Comparison of ENCODE assay signal across 14 cellular contexts in the genomic region with DNA sequence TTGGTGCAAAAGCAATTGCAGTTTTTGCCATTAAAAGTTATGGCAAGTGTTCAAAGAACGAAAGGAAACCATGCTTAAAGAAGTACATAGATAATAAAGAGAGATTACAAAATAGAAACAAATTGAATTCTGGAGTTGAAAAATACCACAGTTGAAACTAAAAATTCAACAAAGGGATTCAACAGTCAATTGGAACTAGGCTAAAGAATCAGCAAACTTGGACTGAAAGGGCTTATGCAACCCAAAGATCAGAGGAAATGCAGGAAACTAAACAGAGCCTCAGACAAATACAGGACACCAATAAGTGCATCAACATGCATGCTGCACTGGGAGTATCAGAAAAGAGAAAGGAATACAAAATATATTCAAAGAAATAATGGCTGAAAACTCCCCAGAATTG. TPM values are rescaled to one million over a fixed set of nuclear protein-coding genes. Genes with fewer than 3 reads are reported as not detected.
DNase-seq lines count a peak whose midpoint lies in the region; ATAC-seq, FAIRE-seq and TF ChIP-seq lines count a peak whose summit lies in the region.
"Had no signal": no experiment of that assay in that cellular context is flagged by ENCODE, and none has a peak within 500 bp of the region (broad histone marks: within the 10 kb centered on the region; RNA-seq: fewer than 3 reads in every experiment).

No MANE protein-coding gene starts in this region.

- POLR2A ChIA-PET in HEK293 (lab: Yijun Ruan, JAX) (no interaction called here), K562 (lab: Yijun Ruan, JAX) (no interaction called here)

- no peaks in the 10 kb centered on the region; the same call in 2 of the 3 replicates for H3K79me2 ChIP-seq in K562 (ENCODE audit: control insufficient read depth, insufficient read depth, low read length)

- peak overlapping the region; percentile 6 to 49 for H3K27ac Mint-ChIP-seq in natural killer cell
- H3K27ac Mint-ChIP-seq in natural killer cell treated with Interleukin-12 subunit alpha and Interleukin-12 subunit beta and Interleukin-15 and Interleukin-18, amount 100 ng/mL, for 72 hours, result no peak overlapping the region

- H3K27ac ChIP-seq in HEK293 (ENCODE audit: extremely low read depth, low read depth, low read length), result no peak overlapping the region
- H3K27ac ChIP-seq in K562 (ENCODE audit: extremely low read depth, low read depth, low read length), result no peak overlapping the region
- H3K27ac ChIP-seq: A549, C4-2B had no signal

- H3K36me3 ChIP-seq in HEK293 (ENCODE audit: control insufficient read depth in 2 of 2, insufficient read depth in 1 of 2, low read length in 2 of 2) (peaks cover 0 to 52% of the 10 kb centered on the region in 2 experiments; a peak in 2 of 3 replicates), K562 (ENCODE audit: control insufficient read depth, insufficient read depth, low read length) (peaks cover 64% of the 10 kb centered on the region)
- H3K36me3 ChIP-seq: BE2C had no signal

- H3K9me3 ChIP-seq in HEK293 (ENCODE audit: control insufficient read depth, insufficient read depth, low read depth, low read length) (no peaks in the 10 kb centered on the region), K562 (replicated peaks; ENCODE audit: control insufficient read depth, insufficient read depth, low read depth, low read length) (peaks cover 10% of the 10 kb centered on the region)
- H3K9me3 ChIP-seq: BE2C had no signal

- no peaks in the 10 kb centered on the region for H4K20me1 ChIP-seq in K562 (replicated peaks; ENCODE audit: control insufficient read depth, insufficient read depth, low read length)

- H3K9me1 ChIP-seq in K562 (ENCODE audit: control insufficient read depth, insufficient read depth, low read length), result no peaks in the 10 kb centered on the region

- ATAC-seq in natural killer cell, result no peak
- ATAC-seq in natural killer cell treated with Interleukin-12 subunit alpha and Interleukin-12 subunit beta and Interleukin-15 and Interleukin-18, amount 100 ng/mL, for 72 hours, result no peak
- no peak for ATAC-seq in K562
- ATAC-seq: A549, GM23338 had no signal

- no peak for TF ChIP-seq EP300 in K562 (IDR thresholded peaks at IDR 0.05; ENCODE audit: low read length)

- H3K9me3 Mint-ChIP-seq in natural killer cell, result peaks cover 4 to 14% of the 10 kb centered on the region in 2 donors
- H3K9me3 Mint-ChIP-seq in natural killer cell treated with Interleukin-12 subunit alpha and Interleukin-12 subunit beta and Interleukin-15 and Interleukin-18, amount 100 ng/mL, for 72 hours, result no peaks in the 10 kb centered on the region
- H3K9me3 Mint-ChIP-seq: GM23338 had no signal

- DNase-seq in natural killer cell (no peak), K562 (ENCODE audit: extremely low read depth in 1 of 4, low spot score in 3 of 4) (no peak), medulla oblongata (ENCODE audit: extremely low spot score) (no peak), NCI-H82 (lab: John Stamatoyannopoulos, UW) (no peak)
- DNase-seq in natural killer cell treated with Interleukin-12 subunit alpha and Interleukin-12 subunit beta and Interleukin-15 and Interleukin-18, amount 100 ng/mL, for 72 hours (ENCODE audit: low spot score), result no peak
- DNase-seq: BE2C, Calu3, DMS 273 treated with DMSO at 0.1 percent for 48 hours, H7 had no signal

- in situ Hi-C loops in K562 (cut with MboI), result no loop called here

- CTCF ChIA-PET in HEK293 (lab: Yijun Ruan, JAX), result interaction anchor here (0.9 kb wide), 1 partner anchor 27 kb away, joined by 3 read pairs; no protein-coding TSS in a partner anchor
- CTCF ChIA-PET in K562 (lab: Yijun Ruan, JAX; ENCODE audit: low intra/inter-chr PET ratio), result no interaction called here

- peaks cover 49% of the 10 kb centered on the region for H3K36me3 Mint-ChIP-seq in natural killer cell
- H3K36me3 Mint-ChIP-seq in natural killer cell treated with Interleukin-12 subunit alpha and Interleukin-12 subunit beta and Interleukin-15 and Interleukin-18, amount 100 ng/mL, for 72 hours, result peaks cover 77% of the 10 kb centered on the region

- no TSS peak for BruUV-seq in K562 (replicated peaks; lab: Mats Ljungman, UMichigan)

- H3K27me3 ChIP-seq in K562 (ENCODE audit: control insufficient read depth in 2 of 2, insufficient read depth in 2 of 2, low read length in 2 of 2), result no peaks in the 10 kb centered on the region
- H3K27me3 ChIP-seq: BE2C had no signal

- no peaks in the 10 kb centered on the region for H3K4me1 ChIP-seq in HEK293 (ENCODE audit: control insufficient read depth, insufficient read depth, low read length)
- H3K4me1 ChIP-seq in K562 (replicated peaks in 1 of 2; ENCODE audit: control insufficient read depth in 2 of 2, insufficient read depth in 2 of 2, low read length in 2 of 2), result peaks cover 0 to 2% of the 10 kb centered on the region in 2 experiments; a peak in 2 of 5 replicates
- H3K4me1 ChIP-seq: A549, BE2C had no signal

- no peak for TF ChIP-seq RAD21 in K562 (CRISPR knock-in tag; conservative IDR thresholded peaks at IDR 0.05 in 1 of 2, IDR thresholded peaks at IDR 0.05 in 1 of 2)

- no peak for TF ChIP-seq POLR2A in K562 (conservative IDR thresholded peaks at IDR 0.05)

- no peak overlapping the region for H3K4me3 Mint-ChIP-seq in natural killer cell
- H3K4me3 Mint-ChIP-seq in natural killer cell treated with Interleukin-12 subunit alpha and Interleukin-12 subunit beta and Interleukin-15 and Interleukin-18, amount 100 ng/mL, for 72 hours, result no peak overlapping the region
- H3K4me3 Mint-ChIP-seq: GM23338 had no signal

- intact Hi-C loops in natural killer cell (cut with micrococcal nuclease) (no loop called here), K562 (cut with micrococcal nuclease) (no loop called here)

- no peak overlapping the region for H2AFZ ChIP-seq in K562 (ENCODE audit: low read depth, low read length)
- H2AFZ ChIP-seq: GM23338 had no signal

- TF ChIP-seq CTCF in natural killer cell (IDR thresholded peaks at IDR 0.05) (no peak), HEK293 (tag by site-specific recombination; IDR thresholded peaks at IDR 0.05) (no peak), K562 (IDR thresholded peaks at IDR 0.05 in 2 of 3, conservative IDR thresholded peaks at IDR 0.05 in 1 of 3; ENCODE audit: insufficient read depth in 2 of 3, low read depth in 1 of 3, low read length in 3 of 3) (no peak)

- no peak overlapping the region for H3K4me2 ChIP-seq in K562 (ENCODE audit: insufficient read depth, low read length)
- H3K4me2 ChIP-seq: A549, GM23338 had no signal

- no peaks in the 10 kb centered on the region for H3K27me3 Mint-ChIP-seq in natural killer cell (ENCODE audit: low read depth in 2 of 2)
- H3K27me3 Mint-ChIP-seq in natural killer cell treated with Interleukin-12 subunit alpha and Interleukin-12 subunit beta and Interleukin-15 and Interleukin-18, amount 100 ng/mL, for 72 hours, result no peaks in the 10 kb centered on the region

- no peak overlapping the region for H3K4me3 ChIP-seq in HEK293 (ENCODE audit: low read depth, low read length)
- no peak overlapping the region for H3K4me3 ChIP-seq in K562
- H3K4me3 ChIP-seq: A549, GM23338 had no signal

- peaks cover 27% of the 10 kb centered on the region in 2 donors for H3K4me1 Mint-ChIP-seq in natural killer cell
- peaks cover 43 to 49% of the 10 kb centered on the region in 2 donors for H3K4me1 Mint-ChIP-seq in natural killer cell treated with Interleukin-12 subunit alpha and Interleukin-12 subunit beta and Interleukin-15 and Interleukin-18, amount 100 ng/mL, for 72 hours (ENCODE audit: low read depth in 2 of 2)

- WGBS in K562 (ENCODE audit: insufficient coverage, low coverage, missing lambda C conversion rate), result 92% methylated on average over 1 of the region's 1 CpG

- peak; percentile 42 for FAIRE-seq in K562 (lab: Jason Lieb, UNC)
- FAIRE-seq: A549, GM12892 had no signal

- H3K9ac ChIP-seq in K562 (ENCODE audit: insufficient read depth in 1 of 2, low read depth in 2 of 2, low read length in 2 of 2), result no peak overlapping the region

TF ChIP-seq in K562, 482 proteins besides CTCF, POLR2A, EP300 and RAD21 (continues in another document):
- peak in 1 of 2 experiments; percentile 74; a peak in 1 of 3 replicates for TF ChIP-seq CBX3 (IDR thresholded peaks at IDR 0.05; ENCODE audit: borderline replicate concordance in 1 of 2, low read length in 2 of 2)
- TF ChIP-seq, protein P1, sequence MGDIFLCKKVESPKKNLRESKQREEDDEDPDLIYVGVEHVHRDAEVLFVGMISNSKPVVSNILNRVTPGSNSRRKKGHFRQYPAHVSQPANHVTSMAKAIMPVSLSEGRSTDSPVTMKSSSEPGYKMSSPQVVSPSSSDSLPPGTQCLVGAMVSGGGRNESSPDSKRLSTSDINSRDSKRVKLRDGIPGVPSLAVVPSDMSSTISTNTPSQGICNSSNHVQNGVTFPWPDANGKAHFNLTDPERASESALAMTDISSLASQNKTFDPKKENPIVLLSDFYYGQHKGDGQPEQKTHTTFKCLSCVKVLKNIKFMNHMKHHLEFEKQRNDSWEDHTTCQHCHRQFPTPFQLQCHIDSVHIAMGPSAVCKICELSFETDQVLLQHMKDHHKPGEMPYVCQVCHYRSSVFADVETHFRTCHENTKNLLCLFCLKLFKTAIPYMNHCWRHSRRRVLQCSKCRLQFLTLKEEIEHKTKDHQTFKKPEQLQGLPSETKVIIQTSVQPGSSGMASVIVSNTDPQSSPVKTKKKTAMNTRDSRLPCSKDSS (IDR thresholded peaks at IDR 0.05; ENCODE audit: low read depth, partially characterized antibody), result peak; percentile 57

RNA-seq across cellular contexts. Expression of gene UXS1, which starts 40.3 kb away (rescaled TPM):
- total RNA-seq in natural killer cell (10 to 100 TPM; 36.3 to 60.4 (median 37.5) TPM), K562 (2014; rRNA removed) (15.0 and 19.1 TPM in 2 replicates), K562 (2014; rRNA removed; fragmentation: Illumina TruSeq; extraction: Trizol) (14.2 and 15.2 TPM in 2 replicates), K562 (2015; rRNA removed; fragmentation: Illumina TruSeq; extraction: Trizol) (13.8 and 15.0 TPM in 2 replicates), K562 (2021) (22.4 and 25.4 TPM in 2 replicates)
- 100 to 1,000 TPM; 104 to 116 TPM for total RNA-seq in natural killer cell treated with Interleukin-12 subunit alpha and Interleukin-12 subunit beta and Interleukin-15 and Interleukin-18, amount 100 ng/mL, for 72 hours
- total RNA-seq in K562 (2011; cell fraction: chromatin; rRNA removed; ENCODE audit: low replicate concordance), result 83.6 and 100 TPM in 2 replicates
- 57.7 and 64.7 TPM in 2 replicates for total RNA-seq in K562 (2011; cell fraction: nucleolus; rRNA removed)
- 74.1 and 83.9 TPM in 2 replicates for total RNA-seq in K562 (2011; cell fraction: nucleoplasm; rRNA removed)
- polyA plus RNA-seq in K562 (2011; rRNA removed) (24.1 and 25.5 TPM in 2 replicates), K562 (2014; fragmentation: Illumina TruSeq; extraction: Trizol) (22.8 and 25.8 TPM in 2 replicates), K562 (2014; fragmentation: Nextera tagmentation; extraction: Ambion mirVana) (10 to 100 TPM in 1 of 2 experiments, 1 to 10 TPM in 1; 5.8 to 11.3 TPM), K562 (2014; rRNA removed) (22.7 and 25.5 TPM in 2 replicates)
- polyA plus RNA-seq in K562 (2011; cell fraction: cytosol; rRNA removed), result 18.8 and 22.4 TPM in 2 replicates
- polyA plus RNA-seq in K562 (2011; cell fraction: nucleus; rRNA removed), result 37.9 and 48.2 TPM in 2 replicates
- polyA plus RNA-seq in K562 (2012), result 22.1 and 26.2 TPM in 2 replicates
- 54.5 and 56.5 TPM in 2 replicates for polyA minus RNA-seq in K562 (2011; rRNA and poly(A)+ RNA removed)
- polyA minus RNA-seq in K562 (2011; cell fraction: cytosol; rRNA and poly(A)+ RNA removed), result 28.0 and 29.7 TPM in 2 replicates
- polyA minus RNA-seq in K562 (2011; cell fraction: nucleus; rRNA and poly(A)+ RNA removed), result 34.9 and 48.7 TPM in 2 replicates

Comparison
In these comparisons a context has a peak if more than half of its experiments do, and no peak if none do; other contexts are left out.
1. H3K27ac Mint-ChIP-seq: peak in natural killer cell (2 of 2); none in natural killer cell treated with Interleukin-12 subunit alpha and Interleukin-12 subunit beta and Interleukin-15 and Interleukin-18, amount 100 ng/mL, for 72 hours (0 of 2).